In the genomic region with DNA sequence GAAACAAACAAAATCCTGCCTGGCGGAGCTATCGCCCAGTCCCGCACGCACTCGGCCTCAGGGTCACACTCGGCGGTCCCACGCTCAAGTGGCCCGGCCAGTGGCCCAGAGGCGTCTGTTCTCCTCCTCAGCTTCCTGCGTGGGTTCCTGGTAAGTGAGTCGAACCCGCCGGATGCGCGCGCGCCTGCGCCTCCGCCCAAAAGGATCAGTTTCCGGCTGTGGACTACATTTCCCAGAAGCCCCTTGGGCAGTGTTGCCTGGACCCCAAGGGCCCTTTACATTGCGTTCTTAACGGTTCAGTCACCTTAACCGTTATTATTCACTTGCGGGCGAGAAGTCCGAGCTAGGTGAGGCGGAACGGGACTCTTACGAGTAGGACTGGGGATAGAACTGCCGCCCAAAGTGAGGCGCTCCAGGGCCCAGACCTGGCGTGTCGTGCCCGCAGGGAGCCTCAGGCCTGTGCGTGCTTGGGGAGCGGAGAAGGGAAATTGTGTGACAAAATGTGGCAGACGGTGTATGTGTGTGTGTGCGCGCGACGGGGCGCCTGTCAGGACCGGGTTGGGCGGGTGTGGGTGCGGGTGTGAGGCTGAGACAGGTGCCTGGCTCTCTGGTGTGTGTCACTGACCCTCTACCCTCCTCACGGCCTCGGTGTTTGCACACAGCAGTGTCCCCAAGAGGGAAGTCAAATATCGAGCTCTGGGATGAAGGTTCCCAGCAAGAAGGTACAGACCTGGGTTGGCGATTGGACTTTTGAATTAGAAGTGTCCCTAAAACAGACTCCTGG, we compare ENCODE assay signal across 8 cellular contexts. TPM values are rescaled to one million over a fixed set of nuclear protein-coding genes. Genes with fewer than 3 reads are reported as not detected.
A peak's percentile ranks its signal among the peaks of the same experiment; 100 is the strongest.
DNase-seq lines count a peak whose midpoint lies in the region; ATAC-seq and TF ChIP-seq lines count a peak whose summit lies in the region.

TSS of gene ZNF546 (plus strand) at position 250 of the 784 bp plus-strand sequence. CDS start 1,267 bp downstream, outside the sequence.

- peak within 1 kb of the TSS; percentile 96 for H3K4me3 ChIP-seq in Jurkat, Clone E6-1 (ENCODE audit: low read length)

- DNase-seq in DMS 273 treated with DMSO at 0.1 percent for 48 hours (lab: John Stamatoyannopoulos, UW), result peak; percentile 82
- peak; percentile 86 for DNase-seq in Jurkat, Clone E6-1 (ENCODE audit: low read depth, low spot score)
- DNase-seq in OCI-M2 (lab: John Stamatoyannopoulos, UW; ENCODE audit: unreplicated experiment), result peak; percentile 85
- DNase-seq in activated T-cell treated with anti-CD3 and anti-CD28 coated beads, Interleukin-2, amount 50 U/mL, for 1 hour, result peak; percentile 89
- DNase-seq in erythroblast (lab: John Stamatoyannopoulos, UW), result peak; percentile 87 to 91
- peak; percentile 94 for DNase-seq in mucosa of gallbladder (ENCODE audit: low spot score)
- peak; percentile 86 for DNase-seq in stimulated activated CD8-positive, alpha-beta memory T cell treated with anti-CD3 and anti-CD28 coated beads, Interleukin-4, amount 100 ng/mL, for 24 hours (ENCODE audit: low read depth)

- TF ChIP-seq POLR2A in erythroblast (IDR thresholded peaks at IDR 0.05; ENCODE audit: low read length), result peak; percentile 92

- peak; percentile 79 for ATAC-seq in GM21619 (IDR thresholded peaks at IDR 0.05; ENCODE audit: unreplicated experiment)

RNA-seq across cellular contexts. Expression of gene ZNF546, which starts in this region (rescaled TPM):
- polyA plus RNA-seq in Jurkat, Clone E6-1 (2012; ENCODE audit: insufficient read depth, insufficient read length), result 2.2 TPM
- total RNA-seq in mucosa of gallbladder, result 7.0 TPM

Comparison
In these comparisons a context has a peak if more than half of its experiments do, and no peak if none do; other contexts are left out.
1. Peak in every context shown above with its lines: DNase-seq, ATAC-seq and H3K4me3 ChIP-seq.